Comparison of ENCODE assay signal across 9 cellular contexts in genomic region chr10:124387078-124387874, GRCh38. TPM values are rescaled to one million over a fixed set of nuclear protein-coding genes. Genes with fewer than 3 reads are reported as not detected.
A peak's percentile ranks its signal among the peaks of the same experiment; 100 is the strongest.
DNase-seq lines count a peak whose midpoint lies in the region; ATAC-seq and TF ChIP-seq lines count a peak whose summit lies in the region.
"Had no signal": no experiment of that assay in that cellular context is flagged by ENCODE, and none has a peak within 500 bp of the region (broad histone marks: within the 10 kb centered on the region; RNA-seq: fewer than 3 reads in every experiment).

No MANE protein-coding gene starts in this region.

- H3K4me2 ChIP-seq in DND-41 (ENCODE audit: insufficient read depth, low read length) (no peak overlapping the region), mesenchymal stem cell (ENCODE audit: low read length, poor library complexity, severe bottlenecking) (no peak overlapping the region)

- no peaks in the 10 kb centered on the region for H3K79me1 ChIP-seq in mesenchymal stem cell (replicated peaks; ENCODE audit: low read length, poor library complexity, severe bottlenecking)

- no peak overlapping the region for H3K4ac ChIP-seq in mesenchymal stem cell (ENCODE audit: low read depth in 1 of 2, low read length in 2 of 2)

- no peaks in the 10 kb centered on the region for H3K9me3 Mint-ChIP-seq in nephron progenitor cell

- peak overlapping the region in 1 of 2 experiments; percentile 6 for H3K18ac ChIP-seq in mesenchymal stem cell (ENCODE audit: low read depth in 1 of 2, low read length in 2 of 2)

- no peak overlapping the region for H3K14ac ChIP-seq in mesenchymal stem cell (ENCODE audit: low read length in 2 of 2)

- H3K9me3 ChIP-seq in BE2C (no peaks in the 10 kb centered on the region), DND-41 (ENCODE audit: insufficient read depth, low read length, severe bottlenecking) (no peaks in the 10 kb centered on the region), T-helper 17 cell (ENCODE audit: control insufficient read depth, low read length, poor library complexity, severe bottlenecking) (no peaks in the 10 kb centered on the region), mesenchymal stem cell (ENCODE audit: control insufficient read depth, low read length) (no peaks in the 10 kb centered on the region)

- no peaks in the 10 kb centered on the region for H3K79me2 ChIP-seq in DND-41 (ENCODE audit: insufficient read depth, low read length)

- no peak for TF ChIP-seq POLR2A in erythroblast (IDR thresholded peaks at IDR 0.05; ENCODE audit: low read length)

- peak overlapping the region; percentile 16 for H2AK5ac ChIP-seq in mesenchymal stem cell (ENCODE audit: low read length, severe bottlenecking)

- H3K23ac ChIP-seq in mesenchymal stem cell (ENCODE audit: low read length in 2 of 2), result no peak overlapping the region

- H3K27me3 ChIP-seq in BE2C (no peaks in the 10 kb centered on the region), DND-41 (ENCODE audit: insufficient read depth, low read length, poor library complexity) (no peaks in the 10 kb centered on the region), mesenchymal stem cell (ENCODE audit: control insufficient read depth in 1 of 2, insufficient read depth in 1 of 2, low read length in 2 of 2) (peaks cover 0 to 19% of the 10 kb centered on the region in 2 experiments)

- H3K27me3 Mint-ChIP-seq in T-helper 17 cell (peaks cover 21% of the 10 kb centered on the region), nephron progenitor cell (ENCODE audit: low read depth, poor library complexity) (peaks cover 20% of the 10 kb centered on the region)

- ATAC-seq in DND-41 (ENCODE audit: insufficient read depth, low read depth), result no peak
- no peak for ATAC-seq in T-helper 17 cell

- H3K4me1 Mint-ChIP-seq in T-helper 17 cell (no peaks in the 10 kb centered on the region), nephron progenitor cell (peaks cover 12% of the 10 kb centered on the region)

- no peak overlapping the region for H4K8ac ChIP-seq in mesenchymal stem cell (ENCODE audit: low read length)

- no peaks in the 10 kb centered on the region for H3K36me3 ChIP-seq in BE2C
- no peaks in the 10 kb centered on the region for H3K36me3 ChIP-seq in DND-41 (ENCODE audit: insufficient read depth, low read length)
- no peaks in the 10 kb centered on the region for H3K36me3 ChIP-seq in mesenchymal stem cell (ENCODE audit: control insufficient read depth in 1 of 2, insufficient read depth in 2 of 2, low read depth in 1 of 2, low read length in 2 of 2)

- H3K27ac Mint-ChIP-seq in T-helper 17 cell, result no peak overlapping the region
- no peak overlapping the region for H3K27ac Mint-ChIP-seq in nephron progenitor cell

- H3K4me3 Mint-ChIP-seq in T-helper 17 cell (peak overlapping the region; percentile 49), nephron progenitor cell (no peak overlapping the region)

- peak overlapping the region in 1 of 2 experiments; percentile 49 for H2BK12ac ChIP-seq in mesenchymal stem cell (ENCODE audit: low read length in 2 of 2)

- no peak overlapping the region for H3K9ac ChIP-seq in DND-41 (ENCODE audit: low read depth, low read length)
- H3K9ac ChIP-seq in mesenchymal stem cell (ENCODE audit: low read length), result no peak overlapping the region

- peak overlapping the region; percentile 21 for H2BK15ac ChIP-seq in mesenchymal stem cell (ENCODE audit: low read depth, poor library complexity, severe bottlenecking)

- H4K91ac ChIP-seq in mesenchymal stem cell (ENCODE audit: low read length), result peak overlapping the region; percentile 52

- no peaks in the 10 kb centered on the region for H3K36me3 Mint-ChIP-seq in T-helper 17 cell (ENCODE audit: low read depth)
- no peaks in the 10 kb centered on the region for H3K36me3 Mint-ChIP-seq in nephron progenitor cell (ENCODE audit: low read depth)

- DNase-seq in BE2C, result peak; percentile 22
- no peak for DNase-seq in DND-41
- DNase-seq in T-helper 17 cell, result no peak
- no peak for DNase-seq in mesenchymal stem cell
- DNase-seq in nephron progenitor cell, result no peak
- DNase-seq in stimulated activated CD4-positive, alpha-beta T cell treated with anti-CD3 and anti-CD28 coated beads, Interleukin-4, amount 100 ng/mL, for 24 hours, result no peak
- DNase-seq in erythroblast (lab: John Stamatoyannopoulos, UW), result no peak
- DNase-seq: NK-92 treated with Interleukin-12 subunit alpha and Interleukin-12 subunit beta, amount 100 ng/mL, for 24 hours; small intestine had no signal

- H2BK120ac ChIP-seq in mesenchymal stem cell (ENCODE audit: low read depth, low read length), result no peak overlapping the region

- H4K20me1 ChIP-seq in DND-41 (ENCODE audit: insufficient read depth, low read length), result no peaks in the 10 kb centered on the region

- no peak overlapping the region for H2BK5ac ChIP-seq in mesenchymal stem cell (ENCODE audit: low read depth, low read length, poor library complexity, severe bottlenecking)

- H3K4me1 ChIP-seq in BE2C (no peaks in the 10 kb centered on the region), DND-41 (ENCODE audit: insufficient read depth, low read length) (peaks cover 13% of the 10 kb centered on the region), mesenchymal stem cell (ENCODE audit: control insufficient read depth, insufficient read depth, low read depth, low read length) (peaks cover 15% of the 10 kb centered on the region)

- H2AFZ ChIP-seq in DND-41 (ENCODE audit: low read depth, low read length), result no peak overlapping the region
- no peak overlapping the region for H2AFZ ChIP-seq in mesenchymal stem cell (ENCODE audit: low read depth, low read length)

- H3K4me3 ChIP-seq in BE2C (ENCODE audit: low read depth, low read length), result no peak overlapping the region
- H3K4me3 ChIP-seq in DND-41 (ENCODE audit: low read depth in 1 of 2, low read length in 2 of 2), result no peak overlapping the region
- no peak overlapping the region for H3K4me3 ChIP-seq in mesenchymal stem cell (ENCODE audit: insufficient read depth in 1 of 2, low read depth in 1 of 2, low read length in 2 of 2)

- no peak overlapping the region for H3K27ac ChIP-seq in DND-41 (ENCODE audit: low read length)
- no peak overlapping the region for H3K27ac ChIP-seq in mesenchymal stem cell (ENCODE audit: low read length, poor library complexity, severe bottlenecking)

- WGBS in mesenchymal stem cell, result 83% methylated on average over 10 of the region's 10 CpGs

- peak; percentile 43 for TF ChIP-seq CTCF in BE2C (IDR thresholded peaks at IDR 0.05; ENCODE audit: low read depth, low read length)
- peak; percentile 45 for TF ChIP-seq CTCF in DND-41 (IDR thresholded peaks at IDR 0.05; ENCODE audit: borderline replicate concordance, extremely low read depth, low read length, poor library complexity, severe bottlenecking)
- TF ChIP-seq CTCF in nephron progenitor cell (IDR thresholded peaks at IDR 0.05), result no peak

RNA-seq across cellular contexts. Expression of gene OAT, which starts 31.4 kb away (rescaled TPM):
- 30.0 TPM for polyA plus RNA-seq in BE2C (2012; ENCODE audit: insufficient read depth, insufficient read length, low read depth)
- 10 to 100 TPM; 26.2 to 27.1 TPM for total RNA-seq in T-helper 17 cell
- polyA plus RNA-seq in mesenchymal stem cell (2013, experiment 1 of 2), result 96.7 TPM
- polyA plus RNA-seq in mesenchymal stem cell (2013, experiment 2 of 2), result 101 TPM
